Comparison of ENCODE assay signal across 19 cellular contexts in the genomic region with DNA sequence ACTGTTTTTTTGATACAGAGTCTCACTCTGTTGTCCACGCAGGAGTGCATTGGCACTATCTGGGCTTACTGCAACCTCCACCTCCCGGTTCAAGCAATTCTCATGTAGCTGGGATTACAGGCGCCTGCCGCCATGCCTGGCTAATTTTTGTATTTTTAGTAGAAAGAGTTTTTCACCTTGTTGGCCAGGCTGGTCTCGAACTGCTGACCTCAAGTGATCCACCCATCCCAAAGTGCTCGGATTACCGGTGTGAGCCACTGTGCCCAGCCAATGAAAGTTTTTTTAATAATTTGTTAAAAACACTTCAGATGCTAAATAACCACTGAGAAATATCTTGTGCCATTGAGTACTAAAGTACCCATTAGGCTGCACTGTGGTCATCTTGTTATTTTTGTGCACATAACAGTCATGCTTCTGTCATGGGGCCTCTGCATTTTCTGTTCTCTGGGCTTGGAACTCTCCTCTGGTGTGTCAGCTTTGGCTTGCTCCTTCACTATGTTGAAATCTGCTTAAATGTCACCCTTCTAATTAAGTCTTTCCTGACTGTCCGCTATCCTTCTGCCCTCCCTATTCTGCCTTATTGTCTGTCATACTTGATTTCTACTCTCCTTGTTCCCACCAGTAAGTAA.
DNase-seq lines count a peak whose midpoint lies in the region; ATAC-seq and TF ChIP-seq lines count a peak whose summit lies in the region.
"Had no signal": no experiment of that assay in that cellular context is flagged by ENCODE, and none has a peak within 500 bp of the region (broad histone marks: within the 10 kb centered on the region; RNA-seq: fewer than 3 reads in every experiment).

No MANE protein-coding gene starts in this region.

- no CpG with 5 or more reads among the region's 8 CpGs for WGBS in IMR-90 (ENCODE audit: extremely low coverage in 2 of 2, insufficient read length in 1 of 2), 2 experiments
- 44 to 63% (median 54%) methylated on average over 8 of the region's 8 CpGs for WGBS in psoas muscle, 3 donors
- WGBS in endodermal cell (ENCODE audit: insufficient coverage in 1 of 2, insufficient read length in 1 of 2), 2 experiments = 93 to 94% methylated on average over 7 to 8 of the region's 8 CpGs

- H2AK9ac ChIP-seq in IMR-90 (replicated peaks; ENCODE audit: low read depth, low read length, poor library complexity) = no peak overlapping the region

- H3K36me3 ChIP-seq in CD4-positive, CD25-positive, alpha-beta regulatory T cell (ENCODE audit: control insufficient read depth, insufficient read depth, low read length) = peaks cover 32% of the 10 kb centered on the region
- H3K36me3 ChIP-seq in IMR-90 (ENCODE audit: control insufficient read depth, insufficient read depth, low read length) = peaks cover 16% of the 10 kb centered on the region
- peaks cover 6 to 58% of the 10 kb centered on the region in 2 donors for H3K36me3 ChIP-seq in psoas muscle (ENCODE audit: insufficient read depth in 1 of 2, low read depth in 1 of 2)
- H3K36me3 ChIP-seq in endodermal cell (ENCODE audit: control insufficient read depth, insufficient read depth, low read length) = peaks cover 72% of the 10 kb centered on the region

- H3K4ac ChIP-seq in IMR-90 (ENCODE audit: low read depth, low read length) = no peak overlapping the region

- no peaks in the 10 kb centered on the region for H3K4me1 ChIP-seq in CD4-positive, CD25-positive, alpha-beta regulatory T cell (ENCODE audit: control insufficient read depth, insufficient read depth, low read length, poor library complexity, severe bottlenecking)
- H3K4me1 ChIP-seq in IMR-90 (ENCODE audit: control insufficient read depth, insufficient read depth, low read length) (no peaks in the 10 kb centered on the region), psoas muscle (peaks cover 28% of the 10 kb centered on the region), endodermal cell (ENCODE audit: control insufficient read depth, insufficient read depth, low read length) (no peaks in the 10 kb centered on the region)
- H3K4me1 ChIP-seq: testis had no signal

- no peak overlapping the region for H4K91ac ChIP-seq in IMR-90 (ENCODE audit: insufficient read depth, low read depth, low read length)

- no peaks in the 10 kb centered on the region for H4K20me1 ChIP-seq in IMR-90 (ENCODE audit: insufficient read depth, low read length)

- BruUV-seq in IMR-90 (replicated peaks; lab: Mats Ljungman, UMichigan) = no TSS peak

- dilution Hi-C loops in IMR-90 (cut with HindIII; ENCODE audit: low sequenced_read_pairs, unreplicated experiment) = no loop called here

- no peaks in the 10 kb centered on the region for H3K27me3 ChIP-seq in CD4-positive, CD25-positive, alpha-beta regulatory T cell (ENCODE audit: control insufficient read depth, insufficient read depth, low read length)
- H3K27me3 ChIP-seq in IMR-90 (ENCODE audit: control insufficient read depth, insufficient read depth, low read length) = no peaks in the 10 kb centered on the region
- no peaks in the 10 kb centered on the region for H3K27me3 ChIP-seq in psoas muscle (ENCODE audit: insufficient read depth in 3 of 3, low read length in 2 of 3)
- H3K27me3 ChIP-seq in endodermal cell (ENCODE audit: control insufficient read depth, insufficient read depth, low read length, poor library complexity, severe bottlenecking) = no peaks in the 10 kb centered on the region
- H3K27me3 ChIP-seq: testis had no signal

- peak overlapping the region in 2 of 3 donors; percentile 5 to 38 for H3K27ac Mint-ChIP-seq in CD4-positive, CD25-positive, alpha-beta regulatory T cell
- H3K27ac Mint-ChIP-seq in endodermal cell = no peak overlapping the region

- no peak overlapping the region for H2AK5ac ChIP-seq in IMR-90 (ENCODE audit: low read depth, low read length)

- peaks cover 0 to 12% (median under 1%) of the 10 kb centered on the region in 4 donors for H3K4me1 Mint-ChIP-seq in CD4-positive, CD25-positive, alpha-beta regulatory T cell
- no peaks in the 10 kb centered on the region for H3K4me1 Mint-ChIP-seq in endodermal cell
- H3K4me1 Mint-ChIP-seq: neural crest cell had no signal

- POLR2A ChIA-PET in IMR-90 (lab: Charles Lee; ENCODE audit: unreplicated experiment) = no interaction called here

- H4K8ac ChIP-seq in IMR-90 (ENCODE audit: low read depth in 2 of 2, low read length in 2 of 2) = no peak overlapping the region

- peaks cover 3% of the 10 kb centered on the region; the same call in 1 of the 2 replicates for H3K9me1 ChIP-seq in IMR-90 (ENCODE audit: insufficient read depth, low read length)

- ATAC-seq in CD4-positive, CD25-positive, alpha-beta regulatory T cell (ENCODE audit: low read depth in 2 of 2) = no peak
- ATAC-seq in IMR-90 (ENCODE audit: low read depth) (no peak; the same call in 1 of the 2 replicates), psoas muscle (peak; percentile 94 to 96 (median 95))
- ATAC-seq: effector memory CD8-positive, alpha-beta T cell had no signal

- no peak overlapping the region for H2BK5ac ChIP-seq in IMR-90 (ENCODE audit: low read depth, low read length, poor library complexity, severe bottlenecking)

- TF ChIP-seq CTCF in IMR-90 (conservative IDR thresholded peaks at IDR 0.05; ENCODE audit: low read depth, low read length) (no peak), foreskin fibroblast (IDR thresholded peaks at IDR 0.05; ENCODE audit: low read depth, low read length) (no peak), psoas muscle (IDR thresholded peaks at IDR 0.05) (no peak), endodermal cell (conservative IDR thresholded peaks at IDR 0.05) (no peak)

- peaks cover 49% of the 10 kb centered on the region for H3K36me3 Mint-ChIP-seq in CD4-positive, CD25-positive, alpha-beta regulatory T cell
- H3K36me3 Mint-ChIP-seq in endodermal cell (ENCODE audit: low read depth) = peaks cover 58% of the 10 kb centered on the region

- no peak overlapping the region for H3K23ac ChIP-seq in IMR-90 (ENCODE audit: low read depth, low read length)

- no peak overlapping the region for H2BK15ac ChIP-seq in IMR-90 (ENCODE audit: low read depth, low read length)

- H2BK20ac ChIP-seq in IMR-90 (ENCODE audit: low read depth, low read length) = no peak overlapping the region

- no peak overlapping the region for H3K27ac ChIP-seq in CD4-positive, CD25-positive, alpha-beta regulatory T cell (ENCODE audit: insufficient read depth, low read length, poor library complexity, severe bottlenecking)
- H3K27ac ChIP-seq in IMR-90 (ENCODE audit: insufficient read depth, low read length) (no peak overlapping the region), psoas muscle (peak overlapping the region; percentile 86), endodermal cell (ENCODE audit: low read depth, low read length) (no peak overlapping the region)
- H3K27ac ChIP-seq: testis had no signal

- H3K18ac ChIP-seq in IMR-90 (ENCODE audit: low read depth, low read length) = no peak overlapping the region

- DNase-seq in CD4-positive, CD25-positive, alpha-beta regulatory T cell = no peak
- DNase-seq in IMR-90 = peak; percentile 42
- DNase-seq in foreskin fibroblast = peak; percentile 52 to 71
- DNase-seq in psoas muscle = no peak
- DNase-seq in endodermal cell = no peak
- no peak for DNase-seq in midbrain (lab: John Stamatoyannopoulos, UW)
- DNase-seq in C1 segment of cervical spinal cord (lab: John Stamatoyannopoulos, UW) = no peak
- DNase-seq in NOMO-1 (lab: John Stamatoyannopoulos, UW; ENCODE audit: unreplicated experiment in 2 of 2) = no peak
- DNase-seq: activated CD4-positive, alpha-beta T cell treated with anti-CD3 and anti-CD28 coated beads, Interleukin-2, amount 50 U/mL, for 4 hours; activated naive CD4-positive, alpha-beta T cell treated with Interleukin-2 at 50 U/mL for 16 hours; COR-L47; effector memory CD8-positive, alpha-beta T cell; Karpas-422; kidney glomerular epithelial cell; NCI-H1105; NCI-H2081; RPMI8226; testis had no signal

- in situ Hi-C loops in IMR-90 (cut with MboI; ENCODE audit: low sequenced_read_pairs) = no loop called here

- CTCF ChIA-PET in IMR-90 (lab: Yijun Ruan, JAX) = no interaction called here

- no peaks in the 10 kb centered on the region for H3K9me3 ChIP-seq in CD4-positive, CD25-positive, alpha-beta regulatory T cell (ENCODE audit: control insufficient read depth in 2 of 2, low read length in 2 of 2)
- H3K9me3 ChIP-seq in IMR-90 (ENCODE audit: control insufficient read depth, insufficient read depth, low read length) (no peaks in the 10 kb centered on the region), psoas muscle (no peaks in the 10 kb centered on the region), endodermal cell (ENCODE audit: control insufficient read depth, low read length) (no peaks in the 10 kb centered on the region)
- H3K9me3 ChIP-seq: testis had no signal

- intact Hi-C loops in IMR-90 (cut with micrococcal nuclease) (no loop called here), psoas muscle (cut with DNase I) (no loop called here)

- no peak overlapping the region for H3K4me3 Mint-ChIP-seq in CD4-positive, CD25-positive, alpha-beta regulatory T cell
- H3K4me3 Mint-ChIP-seq in endodermal cell = no peak overlapping the region
- H3K4me3 Mint-ChIP-seq: effector memory CD8-positive, alpha-beta T cell; neural crest cell had no signal

- no peak overlapping the region for H3K56ac ChIP-seq in IMR-90 (ENCODE audit: extremely low read depth, insufficient read depth, low read length)

- H3K27me3 Mint-ChIP-seq in CD4-positive, CD25-positive, alpha-beta regulatory T cell = no peaks in the 10 kb centered on the region
- no peaks in the 10 kb centered on the region for H3K27me3 Mint-ChIP-seq in endodermal cell (ENCODE audit: insufficient read depth)
- H3K27me3 Mint-ChIP-seq: effector memory CD8-positive, alpha-beta T cell had no signal

- TF ChIP-seq RAD21 in IMR-90 (IDR thresholded peaks at IDR 0.05; ENCODE audit: low read length) = no peak

- no peak overlapping the region for H2AFZ ChIP-seq in IMR-90 (replicated peaks; ENCODE audit: low read length, poor library complexity)

- no peak for TF ChIP-seq POLR2A in IMR-90 (IDR thresholded peaks at IDR 0.05; ENCODE audit: low read depth, low read length)

- no peak overlapping the region for H4K5ac ChIP-seq in IMR-90 (ENCODE audit: low read depth, low read length)

- H3K4me2 ChIP-seq in IMR-90 (ENCODE audit: low read depth, low read length) = no peak overlapping the region

- H2BK120ac ChIP-seq in IMR-90 (ENCODE audit: low read depth, low read length) = no peak overlapping the region

- H3K79me1 ChIP-seq in IMR-90 (ENCODE audit: low read depth in 1 of 2, low read length in 2 of 2) = 0 out of 4 replicates have a peak, but pooled peaks cover 0 to 3% of the 10 kb centered on the region in 2 experiments

- no peak overlapping the region for H3K14ac ChIP-seq in IMR-90 (replicated peaks; ENCODE audit: low read depth, low read length)

- peaks cover 0 to 1% (median 0%) of the 10 kb centered on the region in 7 donors for H3K9me3 Mint-ChIP-seq in CD4-positive, CD25-positive, alpha-beta regulatory T cell
- H3K9me3 Mint-ChIP-seq in endodermal cell = no peaks in the 10 kb centered on the region
- H3K9me3 Mint-ChIP-seq: effector memory CD8-positive, alpha-beta T cell; neural crest cell had no signal

- H3K4me3 ChIP-seq in CD4-positive, CD25-positive, alpha-beta regulatory T cell (ENCODE audit: low read depth, low read length) = no peak overlapping the region
- no peak overlapping the region for H3K4me3 ChIP-seq in IMR-90 (ENCODE audit: insufficient read depth, low read depth, low read length)
- no peak overlapping the region for H3K4me3 ChIP-seq in foreskin fibroblast (ENCODE audit: low read depth in 1 of 2, low read length in 2 of 2)
- H3K4me3 ChIP-seq in psoas muscle = no peak overlapping the region
- H3K4me3 ChIP-seq in endodermal cell (ENCODE audit: low read length) = no peak overlapping the region
- H3K4me3 ChIP-seq: testis had no signal

- H3K9ac ChIP-seq in IMR-90 (ENCODE audit: low read depth, low read length) (no peak overlapping the region), endodermal cell (ENCODE audit: extremely low read depth, low read length, poor library complexity, severe bottlenecking) (no peak overlapping the region)

Comparison
In these comparisons a context has a peak if more than half of its experiments do, and no peak if none do; other contexts are left out.
1. ATAC-seq: peak in psoas muscle (4 of 4); none in CD4-positive, CD25-positive, alpha-beta regulatory T cell (0 of 2) and IMR-90 (single experiment).
2. DNase-seq: peak in IMR-90 (single experiment) and foreskin fibroblast (2 of 2); none in CD4-positive, CD25-positive, alpha-beta regulatory T cell (0 of 3), psoas muscle (0 of 2), endodermal cell (single experiment), midbrain (single experiment), C1 segment of cervical spinal cord (0 of 14) and NOMO-1 (0 of 2).